In genomic region chr1:66242646-66243547, GRCh38 we compare ENCODE assay signal across 8 cellular contexts.
DNase-seq lines count a peak whose midpoint lies in the region; ATAC-seq and TF ChIP-seq lines count a peak whose summit lies in the region.

No MANE protein-coding gene starts in this region.

- ATAC-seq in GM21717 (IDR thresholded peaks at IDR 0.05; ENCODE audit: unreplicated experiment), result peak; percentile 58
- ATAC-seq in naive thymus-derived CD4-positive, alpha-beta T cell, result peak; percentile 93
- ATAC-seq in stimulated activated memory B cell treated with anti-CD40 and anti-IgM and Interleukin-4, amounts not matched to agents 10 μg/mL and 1 μg/mL and 100 μg/mL, for 72 hours, result peak; percentile 90

- no peaks in the 10 kb centered on the region for H3K36me3 ChIP-seq in KMS-11 (ENCODE audit: insufficient read depth)
- no peaks in the 10 kb centered on the region for H3K36me3 ChIP-seq in OCI-LY7 (ENCODE audit: insufficient read depth, low read length)
- H3K36me3 ChIP-seq in naive thymus-derived CD4-positive, alpha-beta T cell (ENCODE audit: control insufficient read depth in 2 of 3, insufficient read depth in 3 of 3, low read length in 3 of 3), result no peaks in the 10 kb centered on the region

- H2AFZ ChIP-seq in KMS-11 (ENCODE audit: low read depth) (no peak overlapping the region), OCI-LY7 (ENCODE audit: low read length) (0 out of 2 replicates have a peak overlapping the region, but pooled peaks have one; percentile 0)

- no peaks in the 10 kb centered on the region for H3K36me3 Mint-ChIP-seq in naive thymus-derived CD4-positive, alpha-beta T cell
- H3K36me3 Mint-ChIP-seq in stimulated activated memory B cell treated with anti-CD40 and anti-IgM and Interleukin-4, amounts not matched to agents 10 μg/mL and 1 μg/mL and 100 μg/mL, for 72 hours, result no peaks in the 10 kb centered on the region

- no peaks in the 10 kb centered on the region for H3K79me2 ChIP-seq in KMS-11 (ENCODE audit: insufficient read depth, low read depth)
- no peaks in the 10 kb centered on the region for H3K79me2 ChIP-seq in OCI-LY7 (ENCODE audit: insufficient read depth, low read depth, low read length)

- no peak overlapping the region for H3K4me3 Mint-ChIP-seq in naive thymus-derived CD4-positive, alpha-beta T cell
- no peak overlapping the region for H3K4me3 Mint-ChIP-seq in stimulated activated memory B cell treated with anti-CD40 and anti-IgM and Interleukin-4, amounts not matched to agents 10 μg/mL and 1 μg/mL and 100 μg/mL, for 72 hours

- no peak overlapping the region for H3K9ac ChIP-seq in KMS-11

- H4K20me1 ChIP-seq in KMS-11 (ENCODE audit: insufficient read depth), result no peaks in the 10 kb centered on the region
- no peaks in the 10 kb centered on the region for H4K20me1 ChIP-seq in OCI-LY7 (ENCODE audit: insufficient read depth, low read length)

- POLR2A ChIA-PET in OCI-LY7 (lab: Charles Lee), result interaction anchor here (0.6 to 1.7 kb wide), 10 partner anchors 9 to 293 kb away, joined by 3 to 6 read pairs (median 3); no protein-coding TSS in a partner anchor
- POLR2A ChIA-PET in naive thymus-derived CD4-positive, alpha-beta T cell (lab: Charles Lee), result interaction anchor here (0.8 kb wide), 2 partner anchors 14 to 286 kb away, joined by 3 read pairs; no protein-coding TSS in a partner anchor

- H3K4me3 ChIP-seq in KMS-11 (IDR thresholded peaks at IDR 0.05; ENCODE audit: insufficient read depth, low read depth, low read length) (no peak overlapping the region), OCI-LY7 (ENCODE audit: low read depth, low read length, poor library complexity, severe bottlenecking) (no peak overlapping the region)
- H3K4me3 ChIP-seq in naive thymus-derived CD4-positive, alpha-beta T cell (ENCODE audit: low read length), result no peak overlapping the region

- TF ChIP-seq CTCF in KMS-11 (conservative IDR thresholded peaks at IDR 0.05; ENCODE audit: low read depth, low read length) (peak; percentile 89), OCI-LY7 (conservative IDR thresholded peaks at IDR 0.05; ENCODE audit: low read length) (peak; percentile 100)

- no peaks in the 10 kb centered on the region for H3K9me3 Mint-ChIP-seq in naive thymus-derived CD4-positive, alpha-beta T cell
- no peaks in the 10 kb centered on the region for H3K9me3 Mint-ChIP-seq in stimulated activated memory B cell treated with anti-CD40 and anti-IgM and Interleukin-4, amounts not matched to agents 10 μg/mL and 1 μg/mL and 100 μg/mL, for 72 hours

- no peaks in the 10 kb centered on the region for H3K9me3 ChIP-seq in OCI-LY7 (ENCODE audit: low read length)
- H3K9me3 ChIP-seq in naive thymus-derived CD4-positive, alpha-beta T cell (ENCODE audit: control insufficient read depth in 2 of 3, low read length in 3 of 3), result no peaks in the 10 kb centered on the region

- H3K4me1 ChIP-seq in KMS-11 (ENCODE audit: low read depth, poor library complexity, severe bottlenecking) (peaks cover 5% of the 10 kb centered on the region), OCI-LY7 (ENCODE audit: insufficient read depth, low read length, poor library complexity, severe bottlenecking) (no peaks in the 10 kb centered on the region)
- H3K4me1 ChIP-seq in naive thymus-derived CD4-positive, alpha-beta T cell (ENCODE audit: control insufficient read depth in 2 of 2, insufficient read depth in 2 of 2, low read length in 2 of 2), result peaks cover 17 to 36% of the 10 kb centered on the region in 2 donors

- CTCF ChIA-PET in OCI-LY7 (lab: Charles Lee; ENCODE audit: unreplicated experiment), result interaction anchor here (0.6 to 1.8 kb wide), 8 partner anchors 11 to 282 kb away, joined by 3 to 9 read pairs (median 4); no protein-coding TSS in a partner anchor
- CTCF ChIA-PET in naive thymus-derived CD4-positive, alpha-beta T cell (lab: Charles Lee), result interaction anchor here (0.7 to 4.1 kb wide), 27 partner anchors 9 to 290 kb away, joined by 3 to 80 read pairs (median 4); no protein-coding TSS in a partner anchor

- H3K27ac ChIP-seq in KMS-11 (no peak overlapping the region), OCI-LY7 (ENCODE audit: low read depth, low read length, poor library complexity, severe bottlenecking) (no peak overlapping the region)
- no peak overlapping the region for H3K27ac ChIP-seq in naive thymus-derived CD4-positive, alpha-beta T cell (ENCODE audit: low read depth, low read length)

- intact Hi-C loops in OCI-LY7 (cut with micrococcal nuclease; ENCODE audit: unreplicated experiment), result loop anchor here (1.0 to 10.0 kb wide), 5 partner anchors 74 to 1008 kb away; no protein-coding TSS in a partner anchor
- intact Hi-C loops in naive thymus-derived CD4-positive, alpha-beta T cell (cut with micrococcal nuclease), result loop anchor here (1.0 to 10.0 kb wide), 9 partner anchors 60 to 1178 kb away; no protein-coding TSS in a partner anchor

- H3K4me1 Mint-ChIP-seq in naive thymus-derived CD4-positive, alpha-beta T cell, result peaks cover 7 to 31% (median 15%) of the 10 kb centered on the region in 7 donors
- H3K4me1 Mint-ChIP-seq in stimulated activated memory B cell treated with anti-CD40 and anti-IgM and Interleukin-4, amounts not matched to agents 10 μg/mL and 1 μg/mL and 100 μg/mL, for 72 hours, result peaks cover 13% of the 10 kb centered on the region

- no peak overlapping the region for H3K27ac Mint-ChIP-seq in naive thymus-derived CD4-positive, alpha-beta T cell
- H3K27ac Mint-ChIP-seq in stimulated activated memory B cell treated with anti-CD40 and anti-IgM and Interleukin-4, amounts not matched to agents 10 μg/mL and 1 μg/mL and 100 μg/mL, for 72 hours, result no peak overlapping the region

- no peaks in the 10 kb centered on the region for H3K27me3 ChIP-seq in KMS-11 (ENCODE audit: insufficient read depth, low read depth)
- no peaks in the 10 kb centered on the region for H3K27me3 ChIP-seq in naive thymus-derived CD4-positive, alpha-beta T cell (ENCODE audit: control insufficient read depth in 2 of 2, insufficient read depth in 2 of 2, low read length in 2 of 2)

- TF ChIP-seq POLR2A in erythroblast (IDR thresholded peaks at IDR 0.05; ENCODE audit: low read length), result no peak

- H3K4me2 ChIP-seq in KMS-11 (no peak overlapping the region), OCI-LY7 (ENCODE audit: low read length) (no peak overlapping the region)

- H3K9me2 ChIP-seq in OCI-LY7 (ENCODE audit: insufficient read depth, low read length), result no peaks in the 10 kb centered on the region

- DNase-seq in DMS153 treated with DMSO at 0.1 percent for 48 hours (lab: John Stamatoyannopoulos, UW; ENCODE audit: unreplicated experiment), result peak; percentile 84
- DNase-seq in OCI-LY7 (ENCODE audit: low spot score), result peak; percentile 86
- DNase-seq in activated T-cell treated with anti-CD3 and anti-CD28 coated beads for 24 hours (ENCODE audit: low read depth), result peak; percentile 67
- peak; percentile 68 to 80 for DNase-seq in erythroblast (lab: John Stamatoyannopoulos, UW)
- peak; percentile 43 to 75 (median 65) for DNase-seq in naive thymus-derived CD4-positive, alpha-beta T cell

- H3K27me3 Mint-ChIP-seq in naive thymus-derived CD4-positive, alpha-beta T cell, result peaks cover 6 to 7% (median 6%) of the 10 kb centered on the region in 5 donors
- H3K27me3 Mint-ChIP-seq in stimulated activated memory B cell treated with anti-CD40 and anti-IgM and Interleukin-4, amounts not matched to agents 10 μg/mL and 1 μg/mL and 100 μg/mL, for 72 hours, result peaks cover 9% of the 10 kb centered on the region

- BruUV-seq in OCI-LY7 (replicated peaks; lab: Mats Ljungman, UMichigan), result no TSS peak
